In the genomic region with DNA sequence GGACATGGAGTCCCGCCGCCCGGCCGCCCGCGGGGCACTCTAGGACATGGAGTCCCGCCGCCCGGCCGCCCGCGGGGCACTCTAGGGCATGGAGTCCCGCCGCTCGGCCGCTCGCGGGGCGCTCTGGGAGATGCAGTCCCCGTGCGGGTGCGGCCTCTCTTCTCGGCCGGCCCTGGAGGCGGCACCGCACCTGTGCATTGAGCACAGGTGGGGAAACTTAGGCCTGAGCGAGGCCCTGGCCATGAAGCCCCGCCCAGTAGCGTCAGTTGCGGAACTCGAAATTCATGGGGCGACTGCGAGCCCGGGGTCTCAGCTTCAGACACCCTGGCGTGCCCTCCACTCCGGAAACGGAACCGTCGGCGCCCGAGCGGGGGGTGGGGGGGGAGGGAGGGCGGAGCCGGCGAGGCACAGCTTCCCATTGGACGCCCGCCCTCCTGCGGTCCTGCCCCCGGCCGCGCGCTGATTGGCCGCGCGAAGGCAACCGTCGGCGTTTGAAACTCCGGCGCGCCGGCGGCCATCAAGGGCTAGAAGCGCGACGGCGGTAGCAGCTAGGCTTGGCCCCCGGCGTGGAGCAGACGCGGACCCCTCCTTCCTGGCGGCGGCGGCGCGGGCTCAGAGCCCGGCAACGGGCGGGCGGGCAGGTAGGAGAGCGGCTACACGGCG, we compare ENCODE assay signal across 8 cellular contexts. TPM values are rescaled to one million over a fixed set of nuclear protein-coding genes. Genes with fewer than 3 reads are reported as not detected.
DNase-seq lines count a peak whose midpoint lies in the region; ATAC-seq and TF ChIP-seq lines count a peak whose summit lies in the region.

A gene (plus strand): TSS at position 519 of the 663 bp plus-strand sequence. CDS start 1,901 bp downstream, outside the sequence.
A gene with protein sequence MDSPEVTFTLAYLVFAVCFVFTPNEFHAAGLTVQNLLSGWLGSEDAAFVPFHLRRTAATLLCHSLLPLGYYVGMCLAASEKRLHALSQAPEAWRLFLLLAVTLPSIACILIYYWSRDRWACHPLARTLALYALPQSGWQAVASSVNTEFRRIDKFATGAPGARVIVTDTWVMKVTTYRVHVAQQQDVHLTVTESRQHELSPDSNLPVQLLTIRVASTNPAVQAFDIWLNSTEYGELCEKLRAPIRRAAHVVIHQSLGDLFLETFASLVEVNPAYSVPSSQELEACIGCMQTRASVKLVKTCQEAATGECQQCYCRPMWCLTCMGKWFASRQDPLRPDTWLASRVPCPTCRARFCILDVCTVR (minus strand): TSS at position 321 of the 663 bp plus-strand sequence. CDS start 486 bp downstream, outside the sequence.

- TF ChIP-seq CTCF in GM10266 (IDR thresholded peaks at IDR 0.05; ENCODE audit: control insufficient read depth, insufficient read depth, low read depth, missing control alignments) (no peak), suprapubic skin (IDR thresholded peaks at IDR 0.05) (no peak)

- peak within 1 kb of the TSS; percentile 96 for H3K27ac ChIP-seq in suprapubic skin

- no peaks in the 10 kb centered on the region for H3K9me3 ChIP-seq in suprapubic skin

- peak within 1 kb of the TSS; percentile 90 for H3K4me3 ChIP-seq in suprapubic skin

- peaks cover 2% of the 10 kb centered on the region for H3K36me3 Mint-ChIP-seq in activated naive CD4-positive, alpha-beta T cell treated with anti-CD3 and anti-CD28 coated beads, Interleukin-2, amount 50 U/mL, for 24 hours

- H3K36me3 ChIP-seq in suprapubic skin: peaks cover 12% of the 10 kb centered on the region

- no peaks in the 10 kb centered on the region for H3K27me3 ChIP-seq in suprapubic skin

- peak within 1 kb of the TSS; percentile 98 for H3K27ac Mint-ChIP-seq in activated naive CD4-positive, alpha-beta T cell treated with anti-CD3 and anti-CD28 coated beads, Interleukin-2, amount 50 U/mL, for 24 hours

- peaks cover 51% of the 10 kb centered on the region for H3K4me1 Mint-ChIP-seq in activated naive CD4-positive, alpha-beta T cell treated with anti-CD3 and anti-CD28 coated beads, Interleukin-2, amount 50 U/mL, for 24 hours

- TF ChIP-seq POLR2A in suprapubic skin (IDR thresholded peaks at IDR 0.05): no peak

- TF ChIP-seq EP300 in suprapubic skin (IDR thresholded peaks at IDR 0.05): no peak

- peaks cover 60% of the 10 kb centered on the region for H3K4me1 ChIP-seq in suprapubic skin

- H3K27me3 Mint-ChIP-seq in activated naive CD4-positive, alpha-beta T cell treated with anti-CD3 and anti-CD28 coated beads, Interleukin-2, amount 50 U/mL, for 24 hours: no peaks in the 10 kb centered on the region

- DNase-seq in GM10266 (ENCODE audit: extremely low spot score) (peak; percentile 100), NCI-H1092 treated with DMSO at 0.1 percent for 48 hours (lab: John Stamatoyannopoulos, UW) (peak; percentile 94), globus pallidus (ENCODE audit: low spot score) (peak; percentile 94), occipital lobe (lab: John Stamatoyannopoulos, UW) (peak; percentile 94), suprapubic skin (ENCODE audit: low spot score in 2 of 2) (peak; percentile 95 to 96)

- H3K9me3 Mint-ChIP-seq in activated naive CD4-positive, alpha-beta T cell treated with anti-CD3 and anti-CD28 coated beads, Interleukin-2, amount 50 U/mL, for 24 hours: no peaks in the 10 kb centered on the region

- WGBS in suprapubic skin: 1% methylated on average over 16 of the region's 83 CpGs

- H3K4me3 Mint-ChIP-seq in activated naive CD4-positive, alpha-beta T cell treated with anti-CD3 and anti-CD28 coated beads, Interleukin-2, amount 50 U/mL, for 24 hours: peak within 1 kb of the TSS; percentile 94

- ATAC-seq in HG02623 (IDR thresholded peaks at IDR 0.05; ENCODE audit: unreplicated experiment) (peak; percentile 73), SK-N-SH treated with all-trans-retinoic acid at 6 μM for 48 hours (peak; percentile 87)

TF ChIP-seq in SK-N-SH treated with all-trans-retinoic acid at 6 μM for 48 hours, 23 proteins besides CTCF, POLR2A, EP300 and RAD21:
- TF ChIP-seq GLIS3 (CRISPR knock-in tag; IDR thresholded peaks at IDR 0.05): no peak
- TF ChIP-seq CSDC2 (CRISPR knock-in tag; IDR thresholded peaks at IDR 0.05): no peak
- TF ChIP-seq ZNF8 (CRISPR knock-in tag; IDR thresholded peaks at IDR 0.05): no peak
- TF ChIP-seq, protein P1, sequence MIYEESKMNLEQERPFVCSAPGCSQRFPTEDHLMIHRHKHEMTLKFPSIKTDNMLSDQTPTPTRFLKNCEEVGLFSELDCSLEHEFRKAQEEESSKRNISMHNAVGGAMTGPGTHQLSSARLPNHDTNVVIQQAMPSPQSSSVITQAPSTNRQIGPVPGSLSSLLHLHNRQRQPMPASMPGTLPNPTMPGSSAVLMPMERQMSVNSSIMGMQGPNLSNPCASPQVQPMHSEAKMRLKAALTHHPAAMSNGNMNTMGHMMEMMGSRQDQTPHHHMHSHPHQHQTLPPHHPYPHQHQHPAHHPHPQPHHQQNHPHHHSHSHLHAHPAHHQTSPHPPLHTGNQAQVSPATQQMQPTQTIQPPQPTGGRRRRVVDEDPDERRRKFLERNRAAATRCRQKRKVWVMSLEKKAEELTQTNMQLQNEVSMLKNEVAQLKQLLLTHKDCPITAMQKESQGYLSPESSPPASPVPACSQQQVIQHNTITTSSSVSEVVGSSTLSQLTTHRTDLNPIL (CRISPR knock-in tag; IDR thresholded peaks at IDR 0.05; ENCODE audit: low read depth): no peak
- TF ChIP-seq RARB (CRISPR knock-in tag; IDR thresholded peaks at IDR 0.05): no peak
- TF ChIP-seq, protein P2, sequence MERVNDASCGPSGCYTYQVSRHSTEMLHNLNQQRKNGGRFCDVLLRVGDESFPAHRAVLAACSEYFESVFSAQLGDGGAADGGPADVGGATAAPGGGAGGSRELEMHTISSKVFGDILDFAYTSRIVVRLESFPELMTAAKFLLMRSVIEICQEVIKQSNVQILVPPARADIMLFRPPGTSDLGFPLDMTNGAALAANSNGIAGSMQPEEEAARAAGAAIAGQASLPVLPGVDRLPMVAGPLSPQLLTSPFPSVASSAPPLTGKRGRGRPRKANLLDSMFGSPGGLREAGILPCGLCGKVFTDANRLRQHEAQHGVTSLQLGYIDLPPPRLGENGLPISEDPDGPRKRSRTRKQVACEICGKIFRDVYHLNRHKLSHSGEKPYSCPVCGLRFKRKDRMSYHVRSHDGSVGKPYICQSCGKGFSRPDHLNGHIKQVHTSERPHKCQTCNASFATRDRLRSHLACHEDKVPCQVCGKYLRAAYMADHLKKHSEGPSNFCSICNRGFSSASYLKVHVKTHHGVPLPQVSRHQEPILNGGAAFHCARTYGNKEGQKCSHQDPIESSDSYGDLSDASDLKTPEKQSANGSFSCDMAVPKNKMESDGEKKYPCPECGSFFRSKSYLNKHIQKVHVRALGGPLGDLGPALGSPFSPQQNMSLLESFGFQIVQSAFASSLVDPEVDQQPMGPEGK (CRISPR knock-in tag; IDR thresholded peaks at IDR 0.05; ENCODE audit: borderline replicate concordance): no peak
- TF ChIP-seq ARNTL (CRISPR knock-in tag; IDR thresholded peaks at IDR 0.05; ENCODE audit: borderline replicate concordance, low read depth): no peak
- no peak for TF ChIP-seq ESRRG (CRISPR knock-in tag; IDR thresholded peaks at IDR 0.05)
- no peak for TF ChIP-seq ISL1 (CRISPR knock-in tag; IDR thresholded peaks at IDR 0.05)
- TF ChIP-seq, protein P3, sequence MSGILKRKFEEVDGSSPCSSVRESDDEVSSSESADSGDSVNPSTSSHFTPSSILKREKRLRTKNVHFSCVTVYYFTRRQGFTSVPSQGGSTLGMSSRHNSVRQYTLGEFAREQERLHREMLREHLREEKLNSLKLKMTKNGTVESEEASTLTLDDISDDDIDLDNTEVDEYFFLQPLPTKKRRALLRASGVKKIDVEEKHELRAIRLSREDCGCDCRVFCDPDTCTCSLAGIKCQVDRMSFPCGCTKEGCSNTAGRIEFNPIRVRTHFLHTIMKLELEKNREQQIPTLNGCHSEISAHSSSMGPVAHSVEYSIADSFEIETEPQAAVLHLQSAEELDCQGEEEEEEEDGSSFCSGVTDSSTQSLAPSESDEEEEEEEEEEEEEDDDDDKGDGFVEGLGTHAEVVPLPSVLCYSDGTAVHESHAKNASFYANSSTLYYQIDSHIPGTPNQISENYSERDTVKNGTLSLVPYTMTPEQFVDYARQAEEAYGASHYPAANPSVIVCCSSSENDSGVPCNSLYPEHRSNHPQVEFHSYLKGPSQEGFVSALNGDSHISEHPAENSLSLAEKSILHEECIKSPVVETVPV (CRISPR knock-in tag; IDR thresholded peaks at IDR 0.05): no peak
- TF ChIP-seq, protein P4, sequence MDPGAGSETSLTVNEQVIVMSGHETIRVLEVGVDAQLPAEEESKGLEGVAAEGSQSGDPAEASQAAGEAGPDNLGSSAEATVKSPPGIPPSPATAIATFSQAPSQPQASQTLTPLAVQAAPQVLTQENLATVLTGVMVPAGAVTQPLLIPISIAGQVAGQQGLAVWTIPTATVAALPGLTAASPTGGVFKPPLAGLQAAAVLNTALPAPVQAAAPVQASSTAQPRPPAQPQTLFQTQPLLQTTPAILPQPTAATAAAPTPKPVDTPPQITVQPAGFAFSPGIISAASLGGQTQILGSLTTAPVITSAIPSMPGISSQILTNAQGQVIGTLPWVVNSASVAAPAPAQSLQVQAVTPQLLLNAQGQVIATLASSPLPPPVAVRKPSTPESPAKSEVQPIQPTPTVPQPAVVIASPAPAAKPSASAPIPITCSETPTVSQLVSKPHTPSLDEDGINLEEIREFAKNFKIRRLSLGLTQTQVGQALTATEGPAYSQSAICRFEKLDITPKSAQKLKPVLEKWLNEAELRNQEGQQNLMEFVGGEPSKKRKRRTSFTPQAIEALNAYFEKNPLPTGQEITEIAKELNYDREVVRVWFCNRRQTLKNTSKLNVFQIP (CRISPR knock-in tag; IDR thresholded peaks at IDR 0.05; ENCODE audit: borderline replicate concordance, low read depth): no peak
- TF ChIP-seq TCF4 (CRISPR knock-in tag; IDR thresholded peaks at IDR 0.05; ENCODE audit: borderline replicate concordance): no peak
- no peak for TF ChIP-seq ZNF70 (CRISPR knock-in tag; IDR thresholded peaks at IDR 0.05)
- no peak for TF ChIP-seq TOX (CRISPR knock-in tag; IDR thresholded peaks at IDR 0.05; ENCODE audit: borderline replicate concordance)

RNA-seq across cellular contexts. Expression of the first gene that starts in this region (rescaled TPM):
- total RNA-seq in occipital lobe (1.6 TPM), suprapubic skin (10 to 100 TPM in 2 of 4 donors, 1 to 10 TPM in 2; 7.2 to 11.7 (median 8.8) TPM)

RNA-seq across cellular contexts. Expression of the second gene that starts in this region (rescaled TPM):
- 12.8 TPM for total RNA-seq in occipital lobe
- 10 to 100 TPM; 50.4 to 77.2 (median 57.6) TPM for total RNA-seq in suprapubic skin

Comparison
In these comparisons a context has a peak if more than half of its experiments do, and no peak if none do; other contexts are left out.
1. Peak in every context shown above with its lines: DNase-seq, ATAC-seq, H3K4me3 ChIP-seq and H3K27ac ChIP-seq.